In the genomic region with DNA sequence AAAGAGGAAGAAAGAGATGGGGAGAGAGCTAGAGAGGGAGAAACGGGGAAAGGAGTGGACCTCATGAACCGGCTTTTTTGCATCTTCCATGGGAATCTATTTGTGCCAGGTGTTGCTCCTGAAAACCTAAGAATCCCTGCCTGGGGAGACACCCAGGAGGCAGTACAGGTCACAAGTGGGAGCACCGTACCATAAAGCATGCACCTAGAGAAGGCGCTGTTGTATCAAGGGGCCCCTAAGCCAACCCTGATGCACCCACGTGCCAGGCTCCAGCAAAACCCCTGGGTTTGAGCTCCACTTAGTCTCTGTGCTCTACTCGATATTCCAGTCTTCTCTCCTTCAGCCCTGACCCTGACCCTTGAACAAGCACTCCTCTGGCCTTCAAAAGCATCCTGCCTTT, we compare ENCODE assay signal across 32 cellular contexts.
"Had no signal": no experiment of that assay in that cellular context is flagged by ENCODE, and none has a peak within 500 bp of the region (broad histone marks: within the 10 kb centered on the region; RNA-seq: fewer than 3 reads in every experiment).

No MANE protein-coding gene starts in this region.

- H3K4me1 ChIP-seq: adrenal gland, body of pancreas, breast epithelium had no signal

- DNase-seq: activated CD4-positive, alpha-beta memory T cell treated with anti-CD3 and anti-CD28 coated beads, Interleukin-2, amount 10 ng/mL, durations not matched to agents 7 days and 5 days; activated CD4-positive, alpha-beta T cell treated with anti-CD3 and anti-CD28 coated beads for 1 hour; activated CD4-positive, alpha-beta T cell treated with anti-CD3 and anti-CD28 coated beads for 36 hours; activated CD4-positive, alpha-beta T cell treated with anti-CD3 and anti-CD28 coated beads for 48 hours; activated CD4-positive, alpha-beta T cell treated with anti-CD3 and anti-CD28 coated beads, Interleukin-2, amount 10 ng/mL, durations not matched to agents 7 days and 5 days; activated CD4-positive, alpha-beta T cell treated with anti-CD3 and anti-CD28 coated beads, Interleukin-2, amount 50 U/mL, for 48 hours; activated CD4-positive, CD25-positive, alpha-beta regulatory T cell; activated CD8-positive, alpha-beta memory T cell treated with anti-CD3 and anti-CD28 coated beads for 24 hours; activated CD8-positive, alpha-beta memory T cell treated with anti-CD3 and anti-CD28 coated beads, Interleukin-2, amount 10 ng/mL, durations not matched to agents 7 days and 5 days; activated CD8-positive, alpha-beta memory T cell treated with anti-CD3 and anti-CD28 coated beads, Interleukin-2, amount 50 U/mL, for 48 hours; activated CD8-positive, alpha-beta T cell treated with anti-CD3 and anti-CD28 coated beads, Interleukin-2, amount 10 ng/mL, durations not matched to agents 7 days and 5 days; activated effector memory CD4-positive, alpha-beta T cell treated with Interleukin-2 at 50 U/mL for 16 hours; activated gamma-delta T cell; activated naive CD4-positive, alpha-beta T cell treated with anti-CD3 and anti-CD28 coated beads, Interleukin-2, amount 10 ng/mL, durations not matched to agents 7 days and 5 days; activated naive CD4-positive, alpha-beta T cell treated with Interleukin-2 at 50 U/mL for 16 hours; activated naive CD8-positive, alpha-beta T cell treated with anti-CD3 and anti-CD28 coated beads for 36 hours; activated T-cell treated with anti-CD3 and anti-CD28 coated beads, Interleukin-2, amount 50 U/mL, for 24 hours; activated T-cell treated with anti-CD3 and anti-CD28 coated beads, Interleukin-2, amount 50 U/mL, for 48 hours; adrenal gland; amniotic stem cell; aorta; brain microvascular endothelial cell; central memory CD4-positive, alpha-beta T cell; T-helper 1 cell; T-helper 2 cell; T-helper 9 cell had no signal

- ATAC-seq: activated CD4-positive, alpha-beta T cell treated with anti-CD3 and anti-CD28 coated beads for 36 hours; activated CD4-positive, CD25-positive, alpha-beta regulatory T cell treated with anti-CD3 and anti-CD28 coated beads, Interleukin-2, amount 50 U/mL, for 24 hours; activated CD8-positive, alpha-beta memory T cell treated with anti-CD3 and anti-CD28 coated beads, Interleukin-2, amount 10 ng/mL, durations not matched to agents 7 days and 5 days; activated CD8-positive, alpha-beta T cell treated with anti-CD3 and anti-CD28 coated beads, Interleukin-2, amount 10 ng/mL, durations not matched to agents 7 days and 5 days; activated naive CD4-positive, alpha-beta T cell treated with anti-CD3 and anti-CD28 coated beads, Interleukin-2, amount 50 U/mL, for 72 hours; body of pancreas; WTC11 had no signal

- H3K27ac ChIP-seq: adrenal gland, body of pancreas, brain microvascular endothelial cell, breast epithelium, VCaP had no signal

- H3K27me3 ChIP-seq: adrenal gland, body of pancreas, brain microvascular endothelial cell, breast epithelium had no signal

- H3K9me3 ChIP-seq: body of pancreas had no signal

- H3K4me3 ChIP-seq: adrenal gland, body of pancreas, breast epithelium had no signal

- H3K36me3 ChIP-seq: adrenal gland, brain microvascular endothelial cell, breast epithelium had no signal
